16 cellular contexts compared by ENCODE assay signal in genomic region chr10:103792547-103792946, GRCh38.
A peak's percentile ranks its signal among the peaks of the same experiment; 100 is the strongest.
DNase-seq lines count a peak whose midpoint lies in the region; ATAC-seq and TF ChIP-seq lines count a peak whose summit lies in the region.
"Had no signal": no experiment of that assay in that cellular context is flagged by ENCODE, and none has a peak within 500 bp of the region (broad histone marks: within the 10 kb centered on the region; RNA-seq: fewer than 3 reads in every experiment).

No MANE protein-coding gene starts in this region.

- H3K4me3 ChIP-seq in fibroblast of pulmonary artery (replicated peaks; ENCODE audit: low read depth, low read length) (no peak overlapping the region), stomach (no peak overlapping the region)
- H3K4me3 ChIP-seq: SJSA1 had no signal

- no peaks in the 10 kb centered on the region for H3K9me3 ChIP-seq in stomach
- H3K9me3 ChIP-seq: SJSA1 had no signal

- intact Hi-C loops in stomach (cut with DNase I; ENCODE audit: low total_unique reads) = no loop called here

- TF ChIP-seq CTCF in RWPE1 (conservative IDR thresholded peaks at IDR 0.05; ENCODE audit: low read depth) (no peak), fibroblast of pulmonary artery (IDR thresholded peaks at IDR 0.05; ENCODE audit: low read length, missing control alignments) (no peak), stomach (IDR thresholded peaks at IDR 0.05) (no peak)

- H3K36me3 ChIP-seq in stomach = peaks cover 0 to under 1% (median 0%) of the 10 kb centered on the region in 4 donors
- H3K36me3 ChIP-seq: SJSA1 had no signal

- no peak for TF ChIP-seq POLR2A in stomach (IDR thresholded peaks at IDR 0.05)

- H3K27ac ChIP-seq in RWPE1 = no peak overlapping the region
- H3K27ac ChIP-seq in stomach = peak overlapping the region in 4 of 5 donors; percentile 2 to 87 (median 84)
- H3K27ac ChIP-seq: SJSA1 had no signal

- H3K9me3 Mint-ChIP-seq in activated naive CD4-positive, alpha-beta T cell treated with anti-CD3 and anti-CD28 coated beads, Interleukin-2, amount 50 U/mL, for 72 hours = no peaks in the 10 kb centered on the region
- H3K9me3 Mint-ChIP-seq: neural crest cell had no signal

- WGBS in stomach, 5 donors = 77 to 96% (median 85%) methylated on average over 2 of the region's 2 CpGs

- TF ChIP-seq EP300 in stomach (IDR thresholded peaks at IDR 0.05) = no peak

- no peak for DNase-seq in activated CD4-positive, CD25-positive, alpha-beta regulatory T cell (lab: John Stamatoyannopoulos, UW)
- DNase-seq in RWPE1 (ENCODE audit: low spot score) = peak; percentile 48
- DNase-seq in fibroblast of pulmonary artery (ENCODE audit: low read depth) = peak; percentile 6
- no peak for DNase-seq in stomach
- DNase-seq in activated CD4-positive, alpha-beta T cell treated with anti-CD3 and anti-CD28 coated beads for 48 hours = no peak
- no peak for DNase-seq in activated naive CD4-positive, alpha-beta T cell treated with anti-CD3 and anti-CD28 coated beads, Interleukin-2, amount 50 U/mL, for 72 hours (ENCODE audit: low spot score in 2 of 2)
- no peak for DNase-seq in NCI-H1930 (lab: John Stamatoyannopoulos, UW)
- DNase-seq: activated CD4-positive, CD25-positive, alpha-beta regulatory T cell treated with anti-CD3 and anti-CD28 coated beads, Interleukin-2, amount 50 U/mL, for 72 hours; activated effector memory CD4-positive, alpha-beta T cell treated with Interleukin-2 at 50 U/mL for 16 hours; MM.1S; NCI-H2029; NCI-H510A treated with DMSO at 0.1 percent for 48 hours; stimulated activated naive CD4-positive, alpha-beta T cell had no signal

- no peaks in the 10 kb centered on the region for H3K36me3 Mint-ChIP-seq in activated naive CD4-positive, alpha-beta T cell treated with anti-CD3 and anti-CD28 coated beads, Interleukin-2, amount 50 U/mL, for 72 hours

- H3K4me1 ChIP-seq in stomach = peaks cover 31 to 70% (median 58%) of the 10 kb centered on the region in 4 donors
- H3K4me1 ChIP-seq: SJSA1 had no signal

- CTCF ChIA-PET in RWPE1 (lab: Yijun Ruan, JAX) = interaction anchor here (1.2 kb wide), 1 partner anchor 75 kb away, joined by 3 read pairs; no protein-coding TSS in a partner anchor

- ATAC-seq in activated CD4-positive, CD25-positive, alpha-beta regulatory T cell treated with anti-CD3 and anti-CD28 coated beads, Interleukin-2, amount 50 U/mL, for 24 hours = peak; percentile 48 to 78
- no peak for ATAC-seq in activated naive CD4-positive, alpha-beta T cell treated with anti-CD3 and anti-CD28 coated beads, Interleukin-2, amount 50 U/mL, for 72 hours

- POLR2A ChIA-PET in RWPE1 (lab: Yijun Ruan, JAX; ENCODE audit: low non-redundant PET) = no interaction called here

- no peaks in the 10 kb centered on the region for H3K27me3 ChIP-seq in stomach
- H3K27me3 ChIP-seq: SJSA1 had no signal

- H3K27ac Mint-ChIP-seq in activated naive CD4-positive, alpha-beta T cell treated with anti-CD3 and anti-CD28 coated beads, Interleukin-2, amount 50 U/mL, for 72 hours = no peak overlapping the region

Comparison
In these comparisons a context has a peak if more than half of its experiments do, and no peak if none do; other contexts are left out.
1. ATAC-seq: peak in activated CD4-positive, CD25-positive, alpha-beta regulatory T cell treated with anti-CD3 and anti-CD28 coated beads, Interleukin-2, amount 50 U/mL, for 24 hours (2 of 2); none in activated naive CD4-positive, alpha-beta T cell treated with anti-CD3 and anti-CD28 coated beads, Interleukin-2, amount 50 U/mL, for 72 hours (0 of 2).
2. DNase-seq: peak in RWPE1 (single experiment) and fibroblast of pulmonary artery (single experiment); none in activated CD4-positive, CD25-positive, alpha-beta regulatory T cell (0 of 4), stomach (single experiment), activated CD4-positive, alpha-beta T cell treated with anti-CD3 and anti-CD28 coated beads for 48 hours (single experiment), activated naive CD4-positive, alpha-beta T cell treated with anti-CD3 and anti-CD28 coated beads, Interleukin-2, amount 50 U/mL, for 72 hours (0 of 2) and NCI-H1930 (0 of 2).